In the genomic region with DNA sequence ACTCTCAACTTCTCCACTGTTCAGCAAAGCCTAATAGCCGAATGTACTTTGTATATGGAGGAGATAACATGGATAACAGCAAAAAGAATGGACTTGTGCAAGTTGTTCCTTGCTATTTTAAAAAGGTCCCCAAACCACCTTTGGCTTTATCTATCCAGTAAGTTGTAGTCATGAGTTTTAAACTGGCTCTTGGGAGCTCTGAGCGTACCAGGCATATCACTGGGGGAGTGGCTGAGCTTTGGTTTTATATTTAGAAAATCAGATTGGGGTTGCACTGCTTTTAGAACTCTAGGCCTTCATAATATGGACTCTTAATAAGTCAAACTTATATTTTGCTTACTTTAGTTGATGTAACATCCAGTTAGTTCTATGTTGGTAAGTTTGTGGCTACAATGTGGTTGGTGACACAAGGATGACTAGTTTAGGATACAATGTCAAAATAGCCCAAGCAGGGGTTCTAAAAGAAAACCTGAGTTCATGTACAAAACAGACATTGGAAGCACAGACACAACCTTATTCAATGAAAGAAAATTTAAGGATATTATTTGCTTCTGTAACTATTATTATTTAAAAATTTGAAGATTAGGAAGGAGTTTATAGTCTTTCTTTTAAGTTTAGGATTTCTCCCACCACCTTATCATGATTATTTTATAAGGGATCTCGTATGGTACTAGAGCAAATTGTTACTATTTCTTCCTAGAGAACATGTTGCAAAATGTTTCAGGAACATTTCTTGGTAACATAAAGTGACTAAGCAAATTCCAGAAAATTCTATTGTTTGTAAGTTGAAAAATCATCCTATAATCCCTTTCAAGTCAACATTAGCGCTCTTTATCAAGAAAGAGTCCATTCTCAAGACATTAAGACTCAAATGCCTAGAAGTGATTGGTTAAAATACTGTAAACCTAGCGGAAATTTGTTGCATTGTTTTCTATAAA, we compare ENCODE assay signal across 16 cellular contexts.
DNase-seq lines count a peak whose midpoint lies in the region; ATAC-seq and TF ChIP-seq lines count a peak whose summit lies in the region.
"Had no signal": no experiment of that assay in that cellular context is flagged by ENCODE, and none has a peak within 500 bp of the region (broad histone marks: within the 10 kb centered on the region; RNA-seq: fewer than 3 reads in every experiment).

No MANE protein-coding gene starts in this region.

- no peak for TF ChIP-seq CTCF in HFFc6 (IDR thresholded peaks at IDR 0.05)
- TF ChIP-seq CTCF in heart right ventricle (IDR thresholded peaks at IDR 0.05): no peak

- H3K4me3 ChIP-seq in adipocyte (ENCODE audit: low read length) (peak overlapping the region; percentile 20), heart right ventricle (no peak overlapping the region)
- H3K4me3 ChIP-seq: mucosa of descending colon had no signal

- H3K27me3 ChIP-seq in adipocyte (replicated peaks; ENCODE audit: control insufficient read depth, insufficient read depth, low read length) (no peaks in the 10 kb centered on the region), heart right ventricle (no peaks in the 10 kb centered on the region)

- H3K36me3 Mint-ChIP-seq in HFFc6 (ENCODE audit: low read depth): peaks cover 18% of the 10 kb centered on the region

- intact Hi-C loops in heart right ventricle (cut with DNase I): loop anchor here in 1 of 10 donors (10.0 kb wide), 1 partner anchor 119 kb away; no protein-coding TSS in a partner anchor

- no peaks in the 10 kb centered on the region for H3K9me3 ChIP-seq in adipocyte (ENCODE audit: control insufficient read depth, low read length)
- no peaks in the 10 kb centered on the region for H3K9me3 ChIP-seq in heart right ventricle
- H3K9me3 ChIP-seq: mucosa of descending colon had no signal

- H3K27me3 Mint-ChIP-seq in HFFc6 (ENCODE audit: insufficient read depth): peaks cover 2% of the 10 kb centered on the region; the same call in 1 of the 2 replicates

- H3K4me1 Mint-ChIP-seq in HFFc6 (ENCODE audit: low read depth): peaks cover 41% of the 10 kb centered on the region

- peak overlapping the region; percentile 47 for H3K9ac ChIP-seq in adipocyte (ENCODE audit: low read length)

- peak overlapping the region; percentile 72 for H3K27ac Mint-ChIP-seq in HFFc6

- peak overlapping the region in 2 of 10 donors; percentile 1 to 47 for H3K27ac ChIP-seq in heart right ventricle
- H3K27ac ChIP-seq: C4-2B had no signal

- H3K36me3 ChIP-seq in adipocyte (ENCODE audit: control insufficient read depth, insufficient read depth, low read length, severe bottlenecking): peaks cover 6% of the 10 kb centered on the region
- H3K36me3 ChIP-seq in heart right ventricle: peaks cover 0 to 12% (median 0%) of the 10 kb centered on the region in 9 donors

- ATAC-seq in heart right ventricle: peak in 6 of 8 donors; percentile 54 to 84 (median 74)
- no peak for ATAC-seq in GM21423 (IDR thresholded peaks at IDR 0.05; ENCODE audit: unreplicated experiment)
- ATAC-seq in GM21723 (IDR thresholded peaks at IDR 0.05; ENCODE audit: unreplicated experiment): no peak
- ATAC-seq: mucosa of descending colon had no signal

- DNase-seq in AG08396 (ENCODE audit: low spot score): peak; percentile 11
- DNase-seq in HFFc6: peak; percentile 47
- peak; percentile 68 for DNase-seq in adipocyte (ENCODE audit: low read depth)
- no peak for DNase-seq in heart right ventricle
- no peak for DNase-seq in NCI-H187 (lab: John Stamatoyannopoulos, UW)
- no peak for DNase-seq in activated CD8-positive, alpha-beta memory T cell treated with anti-CD3 and anti-CD28 coated beads, Interleukin-2, amount 50 U/mL, for 48 hours
- DNase-seq: activated effector memory CD4-positive, alpha-beta T cell treated with anti-CD3 and anti-CD28 coated beads, Interleukin-2, amount 50 U/mL, for 16 hours; immature natural killer cell; mucosa of descending colon; NCI-H146; NCI-H69; stimulated activated CD4-positive, alpha-beta T cell treated with anti-CD3 and anti-CD28 coated beads, Interleukin-4, amount 100 ng/mL, for 24 hours; stimulated activated naive CD4-positive, alpha-beta T cell treated with Interleukin-2 at 50 U/mL for 16 hours had no signal

- H3K9me3 Mint-ChIP-seq in HFFc6: no peaks in the 10 kb centered on the region
- H3K9me3 Mint-ChIP-seq: immature natural killer cell had no signal

- peaks cover 46% of the 10 kb centered on the region for H3K4me1 ChIP-seq in adipocyte (ENCODE audit: control insufficient read depth, insufficient read depth, low read length)
- H3K4me1 ChIP-seq in heart right ventricle: peaks cover 0 to 31% (median 13%) of the 10 kb centered on the region in 9 donors

- peak overlapping the region; percentile 18 for H3K4me3 Mint-ChIP-seq in HFFc6
- H3K4me3 Mint-ChIP-seq: immature natural killer cell had no signal

- 58 to 68% methylated on average over 5 of the region's 5 CpGs for WGBS in heart right ventricle, 2 donors

Comparison
In these comparisons a context has a peak if more than half of its experiments do, and no peak if none do; other contexts are left out.
1. DNase-seq: peak in AG08396 (single experiment), HFFc6 (single experiment) and adipocyte (single experiment); none in heart right ventricle (0 of 2), NCI-H187 (0 of 2) and activated CD8-positive, alpha-beta memory T cell treated with anti-CD3 and anti-CD28 coated beads, Interleukin-2, amount 50 U/mL, for 48 hours (single experiment).
2. ATAC-seq: peak in heart right ventricle (6 of 8); none in GM21423 (single experiment) and GM21723 (single experiment).